Comparison of ENCODE assay signal across 9 cellular contexts in genomic region chr9:93111371-93112115, GRCh38. TPM values are rescaled to one million over a fixed set of nuclear protein-coding genes. Genes with fewer than 3 reads are reported as not detected.
DNase-seq lines count a peak whose midpoint lies in the region; TF ChIP-seq lines count a peak whose summit lies in the region.
"Had no signal": no experiment of that assay in that cellular context is flagged by ENCODE, and none has a peak within 500 bp of the region (broad histone marks: within the 10 kb centered on the region; RNA-seq: fewer than 3 reads in every experiment).

No MANE protein-coding gene starts in this region.

- intact Hi-C loops in posterior vena cava (cut with DNase I) = no loop called here

- no peak overlapping the region for H3K4me3 ChIP-seq in OCI-LY1 (ENCODE audit: low read depth, low read length, poor library complexity, severe bottlenecking)
- no peak overlapping the region for H3K4me3 ChIP-seq in epithelial cell of esophagus (ENCODE audit: low read length)

- no peaks in the 10 kb centered on the region for H4K20me1 ChIP-seq in OCI-LY1 (ENCODE audit: insufficient read depth, low read length)

- no peak overlapping the region for H2AFZ ChIP-seq in OCI-LY1 (ENCODE audit: low read length)

- H3K4me2 ChIP-seq in OCI-LY1 (ENCODE audit: low read length) = peak overlapping the region; percentile 36; the same call in 1 of the 2 replicates

- H3K27me3 ChIP-seq in OCI-LY1 (ENCODE audit: insufficient read depth, low read length) = no peaks in the 10 kb centered on the region

- no peaks in the 10 kb centered on the region for H3K9me2 ChIP-seq in OCI-LY1 (ENCODE audit: low read depth, low read length)

- peaks cover 81% of the 10 kb centered on the region for H3K4me1 ChIP-seq in OCI-LY1 (ENCODE audit: insufficient read depth, low read length, severe bottlenecking)

- H3K79me2 ChIP-seq in OCI-LY1 (ENCODE audit: insufficient read depth, low read length) = no peaks in the 10 kb centered on the region

- H3K36me3 ChIP-seq in OCI-LY1 (ENCODE audit: insufficient read depth, low read length) = no peaks in the 10 kb centered on the region

- peak; percentile 35 for DNase-seq in HCEC 1CT
- DNase-seq in epithelial cell of esophagus (ENCODE audit: low read depth) = peak; percentile 92
- peak; percentile 80 for DNase-seq in posterior vena cava (ENCODE audit: low spot score)
- no peak for DNase-seq in GM13977 (ENCODE audit: low spot score)
- no peak for DNase-seq in caudate nucleus (lab: John Stamatoyannopoulos, UW)
- no peak for DNase-seq in NCI-H1048 (lab: John Stamatoyannopoulos, UW)
- no peak for DNase-seq in hypothalamus (lab: John Stamatoyannopoulos, UW)
- DNase-seq: GDM1 had no signal

- TF ChIP-seq CTCF in OCI-LY1 (IDR thresholded peaks at IDR 0.05; ENCODE audit: low read length) (no peak), epithelial cell of esophagus (IDR thresholded peaks at IDR 0.05; ENCODE audit: insufficient read depth, low read depth, low read length, missing control alignments) (no peak), GM13977 (IDR thresholded peaks at IDR 0.05; ENCODE audit: extremely low read depth, insufficient read depth, missing control alignments) (no peak)

- H3K9ac ChIP-seq in OCI-LY1 (ENCODE audit: low read length) = peak overlapping the region; percentile 31

- H3K27ac ChIP-seq in OCI-LY1 (ENCODE audit: low read depth, low read length, poor library complexity, severe bottlenecking) = peak overlapping the region; percentile 84
- no peak overlapping the region for H3K27ac ChIP-seq in caudate nucleus (ENCODE audit: low read depth, low read length)

- no peaks in the 10 kb centered on the region for H3K9me3 ChIP-seq in OCI-LY1 (ENCODE audit: low read length)

- in situ Hi-C loops in GM13977 (cut with MboI; ENCODE audit: low pct_unique_long_range_greater_than_20kb, low sequenced_read_pairs, unreplicated experiment) = no loop called here

- no peaks in the 10 kb centered on the region for H3F3A ChIP-seq in OCI-LY1 (ENCODE audit: insufficient read depth, low read length)

RNA-seq across cellular contexts. Expression of gene CARD19, which starts 15.5 kb away (rescaled TPM):
- total RNA-seq in posterior vena cava = 10 to 100 TPM; 40.8 to 43.0 TPM

RNA-seq across cellular contexts. Expression of gene NINJ1, which starts 22.5 kb away (rescaled TPM):
- total RNA-seq in posterior vena cava = 10 to 100 TPM; 30.6 to 39.5 TPM

RNA-seq across cellular contexts. Expression of gene SUSD3, which starts 53.0 kb away (rescaled TPM):
- total RNA-seq in posterior vena cava = 1 to 10 TPM; 1.4 to 5.2 TPM

Comparison
In these comparisons a context has a peak if more than half of its experiments do, and no peak if none do; other contexts are left out.
1. DNase-seq: peak in HCEC 1CT (single experiment), epithelial cell of esophagus (single experiment) and posterior vena cava (single experiment); none in GM13977 (single experiment), caudate nucleus (0 of 61), NCI-H1048 (single experiment) and hypothalamus (0 of 51).